In the genomic region with DNA sequence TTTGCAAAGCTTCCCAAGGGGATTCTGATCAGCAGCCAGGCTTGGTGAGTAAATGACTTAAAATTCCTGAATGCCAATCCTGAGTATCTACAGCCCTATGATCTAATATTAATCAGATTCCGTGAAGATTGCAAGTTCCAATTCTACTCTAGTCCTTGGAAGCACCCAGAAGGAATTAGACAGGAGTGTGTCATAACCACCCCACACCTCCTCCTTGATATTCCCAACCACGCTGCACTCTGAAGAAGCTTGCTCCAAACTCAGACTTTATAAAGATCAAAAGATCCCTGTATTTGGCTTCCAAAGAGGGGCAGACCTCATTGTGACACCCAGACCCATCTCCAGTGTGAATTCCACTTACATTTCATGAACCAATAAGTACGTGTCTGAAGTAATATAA, we compare ENCODE assay signal across 27 cellular contexts.
"Had no signal": no experiment of that assay in that cellular context is flagged by ENCODE, and none has a peak within 500 bp of the region (broad histone marks: within the 10 kb centered on the region; RNA-seq: fewer than 3 reads in every experiment).

No MANE protein-coding gene starts in this region.

- H3K4me1 Mint-ChIP-seq: nephron progenitor cell; stimulated activated naive B cell treated with anti-CD40 and anti-IgM and Interleukin-4, amounts not matched to agents 10 μg/mL and 1 μg/mL and 100 μg/mL, for 72 hours had no signal

- H3K4me3 ChIP-seq: pancreas, prostate gland, right lobe of liver, sigmoid colon, stomach, suprapubic skin, testis, tibial artery, transverse colon, upper lobe of right lung, uterus had no signal

- H3K9me3 ChIP-seq: neutrophil, pancreas, prostate gland, right lobe of liver, sigmoid colon, stomach, suprapubic skin, testis, tibial artery, transverse colon, upper lobe of right lung, uterus had no signal

- H3K27ac Mint-ChIP-seq: natural killer cell treated with Interleukin-12 subunit alpha and Interleukin-12 subunit beta and Interleukin-15 and Interleukin-18, amount 100 ng/mL, for 72 hours; nephron progenitor cell; stimulated activated effector memory CD8-positive, alpha-beta T cell treated with anti-CD3 and anti-CD28 coated beads, Interleukin-12 subunit alpha, Interleukin-12 subunit beta, amount 100 ng/mL, for 72 hours; stimulated activated naive B cell treated with anti-CD40 and anti-IgM and Interleukin-4, amounts not matched to agents 10 μg/mL and 1 μg/mL and 100 μg/mL, for 72 hours; stimulated activated naive CD8-positive, alpha-beta T cell treated with anti-CD3 and anti-CD28 coated beads, Interleukin-15, Interleukin-2, amounts not matched to agents 100 ng/mL and 50 ng/mL, for 24 hours; type B pancreatic cell had no signal

- H3K27ac ChIP-seq: neutrophil, pancreas, prostate gland, right lobe of liver, sigmoid colon, stomach, suprapubic skin, testis, tibial artery, transverse colon, upper lobe of right lung, uterus had no signal

- H3K27me3 ChIP-seq: pancreas, right lobe of liver, sigmoid colon, suprapubic skin, testis, transverse colon, upper lobe of right lung, uterus had no signal

- H3K4me1 ChIP-seq: pancreas, prostate gland, right lobe of liver, sigmoid colon, stomach, testis, tibial artery, transverse colon, upper lobe of right lung, uterus had no signal

- H3K4me3 Mint-ChIP-seq: natural killer cell treated with Interleukin-12 subunit alpha and Interleukin-12 subunit beta and Interleukin-15 and Interleukin-18, amount 100 ng/mL, for 72 hours; nephron progenitor cell; neural crest cell; stimulated activated effector memory CD8-positive, alpha-beta T cell treated with anti-CD3 and anti-CD28 coated beads, Interleukin-12 subunit alpha, Interleukin-12 subunit beta, amount 100 ng/mL, for 72 hours; stimulated activated naive B cell treated with anti-CD40 and anti-IgM and Interleukin-4, amounts not matched to agents 10 μg/mL and 1 μg/mL and 100 μg/mL, for 72 hours; stimulated activated naive CD8-positive, alpha-beta T cell treated with anti-CD3 and anti-CD28 coated beads, Interleukin-15, Interleukin-2, amounts not matched to agents 100 ng/mL and 50 ng/mL, for 24 hours; type B pancreatic cell had no signal

- ATAC-seq: natural killer cell treated with Interleukin-12 subunit alpha and Interleukin-12 subunit beta and Interleukin-15 and Interleukin-18, amount 100 ng/mL, for 72 hours; pancreas; right cardiac atrium; right lobe of liver; stimulated activated naive B cell treated with anti-CD40 and anti-IgM and Interleukin-4, amounts not matched to agents 10 μg/mL and 1 μg/mL and 100 μg/mL, for 72 hours; upper lobe of right lung had no signal

- H3K27me3 Mint-ChIP-seq: naive thymus-derived CD8-positive, alpha-beta T cell; stimulated activated naive CD8-positive, alpha-beta T cell treated with anti-CD3 and anti-CD28 coated beads, Interleukin-15, Interleukin-2, amounts not matched to agents 100 ng/mL and 50 ng/mL, for 24 hours had no signal

- H3K36me3 Mint-ChIP-seq: naive thymus-derived CD8-positive, alpha-beta T cell; natural killer cell treated with Interleukin-12 subunit alpha and Interleukin-12 subunit beta and Interleukin-15 and Interleukin-18, amount 100 ng/mL, for 72 hours; stimulated activated effector memory CD8-positive, alpha-beta T cell treated with anti-CD3 and anti-CD28 coated beads, Interleukin-12 subunit alpha, Interleukin-12 subunit beta, amount 100 ng/mL, for 72 hours; stimulated activated naive B cell treated with anti-CD40 and anti-IgM and Interleukin-4, amounts not matched to agents 10 μg/mL and 1 μg/mL and 100 μg/mL, for 72 hours; type B pancreatic cell had no signal

- H3K9me3 Mint-ChIP-seq: natural killer cell treated with Interleukin-12 subunit alpha and Interleukin-12 subunit beta and Interleukin-15 and Interleukin-18, amount 100 ng/mL, for 72 hours; neural crest cell; stimulated activated effector memory CD8-positive, alpha-beta T cell treated with anti-CD3 and anti-CD28 coated beads, Interleukin-12 subunit alpha, Interleukin-12 subunit beta, amount 100 ng/mL, for 72 hours; stimulated activated naive CD8-positive, alpha-beta T cell treated with anti-CD3 and anti-CD28 coated beads, Interleukin-15, Interleukin-2, amounts not matched to agents 100 ng/mL and 50 ng/mL, for 24 hours had no signal

- DNase-seq: naive thymus-derived CD8-positive, alpha-beta T cell; nephron progenitor cell; pancreas; right cardiac atrium; right lobe of liver; sigmoid colon; small intestine; stimulated activated CD4-positive, alpha-beta T cell treated with anti-CD3 and anti-CD28 coated beads, Interleukin-15, amount 100 ng/mL, for 24 hours; stimulated activated CD4-positive, alpha-beta T cell treated with anti-CD3 and anti-CD28 coated beads, Interleukin-2, amount 100 ng/mL, for 24 hours; stimulated activated CD4-positive, alpha-beta T cell treated with anti-CD3 and anti-CD28 coated beads, Interleukin-2, amount 100 ng/mL, for 48 hours; stimulated activated CD4-positive, alpha-beta T cell treated with anti-CD3 and anti-CD28 coated beads, Interleukin-4, amount 100 ng/mL, for 24 hours; stimulated activated naive B cell treated with anti-CD40 and anti-IgM and Interleukin-4, amounts not matched to agents 10 μg/mL and 1 μg/mL and 100 μg/mL, for 72 hours; stimulated activated naive CD4-positive, alpha-beta T cell treated with Interleukin-2 at 50 U/mL for 16 hours; stomach; testis; tibial artery; transverse colon; upper lobe of right lung; uterus had no signal

- H3K36me3 ChIP-seq: neutrophil, pancreas, prostate gland, right lobe of liver, sigmoid colon, stomach, suprapubic skin, tibial artery, transverse colon, upper lobe of right lung, uterus had no signal
